In the genomic region with DNA sequence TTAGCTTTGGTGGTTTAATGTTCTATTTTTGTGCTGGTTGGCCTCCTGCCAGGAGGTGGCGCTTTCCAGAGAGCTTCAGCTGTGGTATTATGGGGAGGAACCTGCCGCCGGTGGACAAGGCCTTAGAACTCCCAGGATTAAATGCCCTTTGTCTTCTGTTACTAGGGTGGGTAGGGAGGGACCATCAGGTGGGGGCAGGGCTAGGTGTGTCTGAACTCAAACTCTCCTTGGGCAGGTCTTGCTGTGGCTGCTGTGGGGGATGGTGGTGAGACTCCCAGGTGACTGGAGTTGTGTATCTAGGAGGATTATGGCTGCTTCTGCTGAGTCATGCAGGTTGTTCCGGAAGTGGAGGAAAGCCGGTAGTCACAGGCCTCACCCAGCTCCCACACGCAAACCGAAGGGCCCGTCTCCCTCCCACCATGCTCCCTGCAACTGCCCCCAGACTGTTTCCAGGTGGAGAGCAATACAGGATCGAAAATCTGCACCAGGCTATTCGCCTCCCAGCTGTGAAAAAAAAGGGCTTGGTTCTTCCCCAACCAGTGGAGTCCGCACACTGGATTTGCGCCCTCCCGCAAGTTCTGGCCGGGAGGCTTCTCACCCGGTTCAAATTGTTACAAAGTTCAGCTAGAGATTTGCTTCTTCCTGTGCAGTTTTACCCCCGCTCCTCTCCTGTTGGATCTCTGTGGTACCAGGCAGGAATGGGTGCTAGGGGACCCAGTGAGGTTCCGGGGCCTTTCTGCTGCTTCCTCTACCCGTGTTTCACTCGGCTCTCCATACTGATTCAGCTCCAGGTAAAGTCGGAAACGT, we compare ENCODE assay signal across 1 cellular context.
TF ChIP-seq lines count a peak whose summit lies in the region.

No MANE protein-coding gene starts in this region.

TF ChIP-seq in GM12878, 131 proteins besides CTCF, POLR2A, EP300 and RAD21 (continued from another document):
- no peak for TF ChIP-seq KAT2A (conservative IDR thresholded peaks at IDR 0.05; ENCODE audit: control insufficient read depth, low read depth, low read length)
